Comparison of ENCODE assay signal across 7 cellular contexts in the genomic region with DNA sequence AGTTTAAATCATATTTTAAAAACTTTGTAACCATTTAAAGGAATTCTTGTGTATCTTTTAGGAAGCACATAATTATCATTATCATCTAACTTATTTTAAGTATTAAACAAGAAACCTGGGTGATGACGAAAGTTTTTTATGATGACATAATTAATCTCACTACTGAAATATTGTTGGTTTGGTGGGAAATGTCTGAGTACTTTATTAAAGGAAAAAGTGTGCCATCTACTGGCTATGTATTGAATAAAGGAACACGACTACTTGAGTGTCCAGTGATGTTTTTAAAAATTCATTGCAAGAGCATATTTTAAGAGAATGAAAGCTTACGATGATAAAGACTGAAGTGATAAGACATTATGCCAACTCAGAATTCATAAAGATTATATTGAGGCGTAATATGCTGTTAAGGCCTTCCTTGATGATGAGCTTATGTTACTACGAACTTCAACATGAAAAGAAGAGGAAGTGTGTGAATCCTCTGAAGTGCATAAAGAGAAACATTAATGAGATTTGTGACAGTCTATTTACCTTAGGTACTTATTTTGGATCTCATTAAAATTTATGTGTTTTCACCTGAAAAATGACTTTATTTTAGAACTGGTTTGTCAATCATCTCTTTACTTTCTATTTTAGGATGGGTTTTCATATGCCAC. TPM values are rescaled to one million over a fixed set of nuclear protein-coding genes. Genes with fewer than 3 reads are reported as not detected.
DNase-seq lines count a peak whose midpoint lies in the region; ATAC-seq and TF ChIP-seq lines count a peak whose summit lies in the region.

No MANE protein-coding gene starts in this region.

- ATAC-seq in GM21423 (IDR thresholded peaks at IDR 0.05; ENCODE audit: unreplicated experiment) = peak; percentile 88

- peaks cover 5% of the 10 kb centered on the region for H3K36me3 Mint-ChIP-seq in activated naive CD4-positive, alpha-beta T cell treated with anti-CD3 and anti-CD28 coated beads for 36 hours (ENCODE audit: low read depth)

- no peak for TF ChIP-seq EP300 in ovary (IDR thresholded peaks at IDR 0.05)

- no peak overlapping the region for H3K27ac ChIP-seq in ovary

- no peak for TF ChIP-seq POLR2A in ovary (IDR thresholded peaks at IDR 0.05)

- peak; percentile 9 to 40 (median 25) for TF ChIP-seq CTCF in ovary (IDR thresholded peaks at IDR 0.05)

- intact Hi-C loops in ovary (cut with DNase I) = loop anchor here in 1 of 4 donors (10.0 kb wide), 1 partner anchor 670 kb away; the partner anchor contains the start of gene HDDC2
- intact Hi-C loops in activated naive CD4-positive, alpha-beta T cell treated with anti-CD3 and anti-CD28 coated beads for 36 hours (cut with micrococcal nuclease) = loop anchor here (1.0 to 10.0 kb wide), 6 partner anchors 18 to 663 kb away; partner anchors contain the start of gene HINT3

- no peaks in the 10 kb centered on the region for H3K36me3 ChIP-seq in ovary

- CTCF ChIA-PET in activated naive CD4-positive, alpha-beta T cell treated with anti-CD3 and anti-CD28 coated beads for 36 hours (lab: Charles Lee) = interaction anchor here (0.6 to 4.7 kb wide), 36 partner anchors 10 to 664 kb away, joined by 3 to 43 read pairs (median 4); partner anchors contain the start of genes HINT3, NCOA7 and TRMT11

- no peak overlapping the region for H3K4me3 ChIP-seq in ovary

- H3K4me1 Mint-ChIP-seq in activated naive CD4-positive, alpha-beta T cell treated with anti-CD3 and anti-CD28 coated beads for 36 hours (ENCODE audit: low read depth) = peaks cover 7% of the 10 kb centered on the region

- no peak overlapping the region for H3K27ac Mint-ChIP-seq in activated naive CD4-positive, alpha-beta T cell treated with anti-CD3 and anti-CD28 coated beads for 36 hours

- no peaks in the 10 kb centered on the region for H3K27me3 ChIP-seq in ovary

- no peaks in the 10 kb centered on the region for H3K27me3 Mint-ChIP-seq in activated naive CD4-positive, alpha-beta T cell treated with anti-CD3 and anti-CD28 coated beads for 36 hours (ENCODE audit: low read depth)

- peak; percentile 30 for DNase-seq in GF-D8 (lab: John Stamatoyannopoulos, UW)
- DNase-seq in KG1 (lab: John Stamatoyannopoulos, UW) = peak; percentile 30
- DNase-seq in SK-N-DZ (ENCODE audit: low spot score) = peak; percentile 54
- peak; percentile 59 for DNase-seq in fibroblast of gingiva (ENCODE audit: low read depth)
- no peak for DNase-seq in ovary
- no peak for DNase-seq in activated naive CD4-positive, alpha-beta T cell treated with anti-CD3 and anti-CD28 coated beads for 36 hours

- H3K4me3 Mint-ChIP-seq in activated naive CD4-positive, alpha-beta T cell treated with anti-CD3 and anti-CD28 coated beads for 36 hours = no peak overlapping the region

- WGBS in ovary, 3 donors = 23 to 31% (median 30%) methylated on average over 5 of the region's 5 CpGs

- no peaks in the 10 kb centered on the region for H3K4me1 ChIP-seq in ovary (ENCODE audit: insufficient read depth)

- no peaks in the 10 kb centered on the region for H3K9me3 Mint-ChIP-seq in activated naive CD4-positive, alpha-beta T cell treated with anti-CD3 and anti-CD28 coated beads for 36 hours

- H3K9me3 ChIP-seq in ovary = no peaks in the 10 kb centered on the region

RNA-seq across cellular contexts. Expression of gene TRMT11, which starts 12.0 kb away (rescaled TPM):
- polyA plus RNA-seq in SK-N-DZ (2014; cell fraction: cytosol; rRNA removed) = 39.8 and 50.7 TPM in 2 replicates
- 77.6 and 79.8 TPM in 2 replicates for polyA plus RNA-seq in SK-N-DZ (2014; cell fraction: nucleus; rRNA removed)
- total RNA-seq in ovary = 10 to 100 TPM; 20.5 to 29.9 (median 24.2) TPM
- polyA plus RNA-seq in ovary = 10 to 100 TPM; 10.7 to 15.6 TPM
- total RNA-seq in activated naive CD4-positive, alpha-beta T cell treated with anti-CD3 and anti-CD28 coated beads for 36 hours = 10 to 100 TPM; 40.6 to 41.9 TPM

RNA-seq across cellular contexts. Expression of gene HINT3, which starts 17.8 kb away (rescaled TPM):
- polyA plus RNA-seq in SK-N-DZ (2014; cell fraction: cytosol; rRNA removed) = 20.8 and 20.9 TPM in 2 replicates
- 3.4 and 5.3 TPM in 2 replicates for polyA plus RNA-seq in SK-N-DZ (2014; cell fraction: nucleus; rRNA removed)
- 10 to 100 TPM; 15.9 to 20.4 (median 19.3) TPM for total RNA-seq in ovary
- polyA plus RNA-seq in ovary = 10 to 100 TPM; 10.3 to 15.8 TPM
- total RNA-seq in activated naive CD4-positive, alpha-beta T cell treated with anti-CD3 and anti-CD28 coated beads for 36 hours = 10 to 100 TPM; 10.6 to 10.9 TPM

Comparison
In these comparisons a context has a peak if more than half of its experiments do, and no peak if none do; other contexts are left out.
1. DNase-seq: peak in GF-D8 (single experiment), KG1 (single experiment), SK-N-DZ (single experiment) and fibroblast of gingiva (single experiment); none in ovary (0 of 5) and activated naive CD4-positive, alpha-beta T cell treated with anti-CD3 and anti-CD28 coated beads for 36 hours (single experiment).